Comparison of ENCODE assay signal across 21 cellular contexts in genomic region chr4:19698961-19699360, GRCh38.
DNase-seq lines count a peak whose midpoint lies in the region; TF ChIP-seq lines count a peak whose summit lies in the region.
"Had no signal": no experiment of that assay in that cellular context is flagged by ENCODE, and none has a peak within 500 bp of the region (broad histone marks: within the 10 kb centered on the region; RNA-seq: fewer than 3 reads in every experiment).

No MANE protein-coding gene starts in this region.

- no peaks in the 10 kb centered on the region for H3K27me3 Mint-ChIP-seq in T-helper 2 cell treated with Interferon-gamma antibody and Interleukin-4, amounts not matched to agents 5 μg/mL and 100 μg/mL, for 36 hours (ENCODE audit: low read depth)
- H3K27me3 Mint-ChIP-seq: CD4-positive, alpha-beta memory T cell; CD4-positive, CD25-positive, alpha-beta regulatory T cell; CD8-positive, alpha-beta memory T cell had no signal

- H3K9me3 Mint-ChIP-seq in T-helper 2 cell treated with Interferon-gamma antibody and Interleukin-4, amounts not matched to agents 5 μg/mL and 100 μg/mL, for 36 hours = peaks cover 44% of the 10 kb centered on the region

- H3K27ac Mint-ChIP-seq in T-helper 2 cell treated with Interferon-gamma antibody and Interleukin-4, amounts not matched to agents 5 μg/mL and 100 μg/mL, for 36 hours = no peak overlapping the region
- H3K27ac Mint-ChIP-seq: CD14-positive monocyte; CD4-positive, alpha-beta memory T cell; CD4-positive, CD25-positive, alpha-beta regulatory T cell; CD8-positive, alpha-beta memory T cell had no signal

- H3K4me1 Mint-ChIP-seq in T-helper 2 cell treated with Interferon-gamma antibody and Interleukin-4, amounts not matched to agents 5 μg/mL and 100 μg/mL, for 36 hours (ENCODE audit: low read depth) = no peaks in the 10 kb centered on the region
- H3K4me1 Mint-ChIP-seq: CD14-positive monocyte; CD4-positive, CD25-positive, alpha-beta regulatory T cell; CD8-positive, alpha-beta memory T cell had no signal

- no peaks in the 10 kb centered on the region for H3K36me3 Mint-ChIP-seq in T-helper 2 cell treated with Interferon-gamma antibody and Interleukin-4, amounts not matched to agents 5 μg/mL and 100 μg/mL, for 36 hours (ENCODE audit: low read depth)
- H3K36me3 Mint-ChIP-seq: CD14-positive monocyte; CD4-positive, alpha-beta memory T cell; CD4-positive, CD25-positive, alpha-beta regulatory T cell; CD8-positive, alpha-beta memory T cell had no signal

- H3K4me3 Mint-ChIP-seq in T-helper 2 cell treated with Interferon-gamma antibody and Interleukin-4, amounts not matched to agents 5 μg/mL and 100 μg/mL, for 36 hours = no peak overlapping the region
- H3K4me3 Mint-ChIP-seq: CD14-positive monocyte; CD4-positive, alpha-beta memory T cell; CD4-positive, CD25-positive, alpha-beta regulatory T cell; CD8-positive, alpha-beta memory T cell had no signal

- peak; percentile 5 for DNase-seq in amniotic epithelial cell (ENCODE audit: low read depth)
- peak; percentile 28 for DNase-seq in fibroblast of the aortic adventitia (ENCODE audit: low read depth)
- DNase-seq in SIG-M5 (lab: John Stamatoyannopoulos, UW) = no peak
- no peak for DNase-seq in stimulated activated naive CD4-positive, alpha-beta T cell (lab: John Stamatoyannopoulos, UW)
- no peak for DNase-seq in T-helper 2 cell treated with Interferon-gamma antibody and Interleukin-4, amounts not matched to agents 5 μg/mL and 100 μg/mL, for 36 hours (ENCODE audit: low spot score)
- DNase-seq: 8988T; ACHN; BE2C; C1 segment of cervical spinal cord; CD4-positive, alpha-beta memory T cell; CD4-positive, CD25-positive, alpha-beta regulatory T cell; CD8-positive, alpha-beta memory T cell; COR-L47; DMS 273 treated with DMSO at 0.1 percent for 48 hours; DMS153; DMS53; DMS79; DND-41; GF-D8 had no signal

- TF ChIP-seq CTCF in fibroblast of the aortic adventitia (IDR thresholded peaks at IDR 0.05; ENCODE audit: insufficient read depth, low read length) = no peak

- H3K4me3 ChIP-seq in fibroblast of the aortic adventitia (ENCODE audit: low read depth, low read length) = no peak overlapping the region
- H3K4me3 ChIP-seq: BLaER1 had no signal

Comparison
In these comparisons a context has a peak if more than half of its experiments do, and no peak if none do; other contexts are left out.
1. DNase-seq: peak in amniotic epithelial cell (single experiment) and fibroblast of the aortic adventitia (single experiment); none in SIG-M5 (single experiment), stimulated activated naive CD4-positive, alpha-beta T cell (0 of 6) and T-helper 2 cell treated with Interferon-gamma antibody and Interleukin-4, amounts not matched to agents 5 μg/mL and 100 μg/mL, for 36 hours (single experiment).